ENCODE assay signal across 24 cellular contexts in the genomic region with DNA sequence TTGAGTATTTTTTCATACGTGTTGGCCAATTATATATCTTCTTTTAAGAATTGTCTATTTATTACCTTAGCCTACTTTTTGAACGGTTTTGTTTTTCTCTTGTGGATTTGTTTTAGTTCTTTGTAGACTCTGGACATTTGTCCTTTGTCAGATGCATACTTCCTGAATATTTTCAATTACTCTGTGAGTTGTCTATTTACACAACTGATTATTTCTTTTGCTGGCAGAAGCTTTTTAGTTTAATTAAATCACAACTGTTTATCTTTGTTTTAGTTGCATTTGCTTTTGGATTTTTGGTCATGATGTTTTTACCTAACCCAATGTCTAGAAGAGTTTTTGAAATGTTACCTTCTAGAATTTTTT. TPM values are rescaled to one million over a fixed set of nuclear protein-coding genes. Genes with fewer than 3 reads are reported as not detected.
DNase-seq lines count a peak whose midpoint lies in the region; ATAC-seq, FAIRE-seq and TF ChIP-seq lines count a peak whose summit lies in the region.
"Had no signal": no experiment of that assay in that cellular context is flagged by ENCODE, and none has a peak within 500 bp of the region (broad histone marks: within the 10 kb centered on the region; RNA-seq: fewer than 3 reads in every experiment).

No MANE protein-coding gene starts in this region.

- H3K4me1 ChIP-seq in HepG2 (ENCODE audit: insufficient read depth, low read length): peaks cover 22% of the 10 kb centered on the region
- H3K4me1 ChIP-seq in smooth muscle cell (ENCODE audit: low read depth): no peaks in the 10 kb centered on the region
- H3K4me1 ChIP-seq in left ventricle myocardium inferior: no peaks in the 10 kb centered on the region

- TF ChIP-seq EP300 in HepG2 (IDR thresholded peaks at IDR 0.05; ENCODE audit: low read depth in 2 of 2, low read length in 2 of 2) (peak in 1 of 2 experiments; percentile 28; a peak in 1 of 4 replicates), HepG2 (CRISPR knock-in tag; IDR thresholded peaks at IDR 0.05; ENCODE audit: borderline replicate concordance) (no peak)

- H3K4me2 ChIP-seq in HepG2 (ENCODE audit: low read depth, low read length) (peak overlapping the region; percentile 2; the same call in 1 of the 2 replicates), smooth muscle cell (peak overlapping the region; percentile 85)

- no peaks in the 10 kb centered on the region for H4K20me1 ChIP-seq in HepG2 (ENCODE audit: insufficient read depth, low read length)
- no peaks in the 10 kb centered on the region for H4K20me1 ChIP-seq in smooth muscle cell (ENCODE audit: low read depth)

- POLR2A ChIA-PET in HepG2 (lab: Yijun Ruan, JAX): no interaction called here
- POLR2A ChIA-PET in CD4-positive, alpha-beta T cell (lab: Charles Lee): no interaction called here

- H2AFZ ChIP-seq in HepG2 (ENCODE audit: low read length) (no peak overlapping the region), smooth muscle cell (ENCODE audit: low read depth) (peak overlapping the region; percentile 80)

- TF ChIP-seq RAD21 in HepG2 (CRISPR knock-in tag; IDR thresholded peaks at IDR 0.05): no peak

- intact Hi-C loops in HepG2 (cut with micrococcal nuclease; ENCODE audit: unreplicated experiment) (no loop called here), left ventricle myocardium inferior (cut with micrococcal nuclease) (no loop called here)
- intact Hi-C loops in CD4-positive, alpha-beta T cell (cut with DNase I, micrococcal nuclease): no loop called here

- TF ChIP-seq CTCF in HFFc6 (IDR thresholded peaks at IDR 0.05) (no peak), endothelial cell (IDR thresholded peaks at IDR 0.05; ENCODE audit: unreplicated experiment) (no peak), HepG2 (CRISPR knock-in tag; IDR thresholded peaks at IDR 0.05) (no peak), smooth muscle cell (IDR thresholded peaks at IDR 0.05; ENCODE audit: borderline replicate concordance, insufficient read depth, poor library complexity, severe bottlenecking) (no peak), left ventricle myocardium inferior (IDR thresholded peaks at IDR 0.05; ENCODE audit: borderline replicate concordance) (no peak)
- no peak for TF ChIP-seq CTCF in CD4-positive, alpha-beta T cell (IDR thresholded peaks at IDR 0.05)

- H3K9ac ChIP-seq in HepG2 (ENCODE audit: insufficient read depth, low read depth, low read length) (no peak overlapping the region), smooth muscle cell (ENCODE audit: low read depth) (peak overlapping the region; percentile 10)

- in situ Hi-C loops in HepG2 (cut with HindIII; ENCODE audit: extremely low pct_ligation_motif_present, low pct_unique_long_range_greater_than_20kb): no loop called here

- peak; percentile 44; the same call in 1 of the 3 replicates for ATAC-seq in HepG2
- ATAC-seq in stimulated activated naive CD8-positive, alpha-beta T cell treated with anti-CD3 and anti-CD28 coated beads, Interleukin-15, amount 100 ng/mL, for 72 hours: no peak
- ATAC-seq in CD4-positive, alpha-beta T cell (ENCODE audit: poor library complexity): no peak
- ATAC-seq: Panc1, SK-N-SH treated with all-trans-retinoic acid at 6 μM for 48 hours had no signal

- peaks cover 18% of the 10 kb centered on the region for H3K4me1 Mint-ChIP-seq in HFFc6 (ENCODE audit: low read depth)
- peaks cover 15% of the 10 kb centered on the region for H3K4me1 Mint-ChIP-seq in endothelial cell (ENCODE audit: unreplicated experiment)
- H3K4me1 Mint-ChIP-seq in stimulated activated naive CD8-positive, alpha-beta T cell treated with anti-CD3 and anti-CD28 coated beads, Interleukin-15, amount 100 ng/mL, for 72 hours: no peaks in the 10 kb centered on the region
- H3K4me1 Mint-ChIP-seq in CD4-positive, alpha-beta T cell (ENCODE audit: low read depth): no peaks in the 10 kb centered on the region

- no peaks in the 10 kb centered on the region for H3K36me3 Mint-ChIP-seq in HFFc6 (ENCODE audit: low read depth)
- no peaks in the 10 kb centered on the region for H3K36me3 Mint-ChIP-seq in endothelial cell (ENCODE audit: low read depth, unreplicated experiment)
- H3K36me3 Mint-ChIP-seq in CD4-positive, alpha-beta T cell (ENCODE audit: low read depth): no peaks in the 10 kb centered on the region

- H3K36me3 ChIP-seq in HepG2 (replicated peaks in 1 of 2; ENCODE audit: control insufficient read depth in 1 of 2, insufficient read depth in 2 of 2, low read length in 2 of 2): no peaks in the 10 kb centered on the region
- no peaks in the 10 kb centered on the region for H3K36me3 ChIP-seq in smooth muscle cell (ENCODE audit: low read depth)
- H3K36me3 ChIP-seq in left ventricle myocardium inferior: no peaks in the 10 kb centered on the region
- H3K36me3 ChIP-seq: MG63 had no signal

- DNase-seq in HFFc6 (no peak), endothelial cell (ENCODE audit: low spot score) (no peak), HepG2 (ENCODE audit: low spot score) (peak; percentile 18), smooth muscle cell (lab: John Stamatoyannopoulos, UW; ENCODE audit: unreplicated experiment) (no peak), left ventricle myocardium inferior (no peak)
- DNase-seq in stimulated activated naive CD8-positive, alpha-beta T cell treated with anti-CD3 and anti-CD28 coated beads, Interleukin-15, amount 100 ng/mL, for 72 hours: no peak
- no peak for DNase-seq in CD4-positive, alpha-beta T cell
- DNase-seq: DMS79; GOT3; HCEC 1CT; Kasumi-1; MG63; NCI-H1048; NCI-H1436; NCI-H2029; NCI-H226; NCI-H510A treated with DMSO at 0.1 percent for 48 hours; NCI-H774; NK-92 treated with Interleukin-12 subunit alpha and Interleukin-12 subunit beta, amount 100 ng/mL, for 24 hours; SIG-M5 had no signal

- no peaks in the 10 kb centered on the region for H3K79me2 ChIP-seq in HepG2 (ENCODE audit: insufficient read depth, low read length)
- no peaks in the 10 kb centered on the region for H3K79me2 ChIP-seq in smooth muscle cell (ENCODE audit: low read depth)

- no peaks in the 10 kb centered on the region for H3K27me3 Mint-ChIP-seq in HFFc6 (ENCODE audit: insufficient read depth)
- H3K27me3 Mint-ChIP-seq in endothelial cell (ENCODE audit: unreplicated experiment): peaks cover 2% of the 10 kb centered on the region
- no peaks in the 10 kb centered on the region for H3K27me3 Mint-ChIP-seq in stimulated activated naive CD8-positive, alpha-beta T cell treated with anti-CD3 and anti-CD28 coated beads, Interleukin-15, amount 100 ng/mL, for 72 hours
- no peaks in the 10 kb centered on the region for H3K27me3 Mint-ChIP-seq in CD4-positive, alpha-beta T cell

- H3K4me3 Mint-ChIP-seq in HFFc6 (peak overlapping the region; percentile 80; the same call in 1 of the 2 replicates), endothelial cell (ENCODE audit: unreplicated experiment) (no peak overlapping the region)
- H3K4me3 Mint-ChIP-seq in stimulated activated naive CD8-positive, alpha-beta T cell treated with anti-CD3 and anti-CD28 coated beads, Interleukin-15, amount 100 ng/mL, for 72 hours: no peak overlapping the region
- H3K4me3 Mint-ChIP-seq in CD4-positive, alpha-beta T cell: no peak overlapping the region

- WGBS in HepG2 (ENCODE audit: low lambda C conversion rate): 46% methylated on average over 2 of the region's 2 CpGs
- WGBS in smooth muscle cell (ENCODE audit: low lambda C conversion rate): 87% methylated on average over 2 of the region's 2 CpGs

- H3K27ac Mint-ChIP-seq in HFFc6 (no peak overlapping the region), endothelial cell (ENCODE audit: unreplicated experiment) (peak overlapping the region; percentile 89)
- no peak overlapping the region for H3K27ac Mint-ChIP-seq in stimulated activated naive CD8-positive, alpha-beta T cell treated with anti-CD3 and anti-CD28 coated beads, Interleukin-15, amount 100 ng/mL, for 72 hours
- H3K27ac Mint-ChIP-seq in CD4-positive, alpha-beta T cell: no peak overlapping the region

- H3K4me3 ChIP-seq in HepG2 (replicated peaks in 1 of 3; ENCODE audit: insufficient read depth in 1 of 3, low read depth in 2 of 3, low read length in 3 of 3) (no peak overlapping the region), smooth muscle cell (no peak overlapping the region), left ventricle myocardium inferior (no peak overlapping the region)
- H3K4me3 ChIP-seq: MG63 had no signal

- TF ChIP-seq POLR2A in HepG2 (IDR thresholded peaks at IDR 0.05; ENCODE audit: insufficient read depth in 1 of 2, low read depth in 2 of 2, low read length in 2 of 2): no peak

- no TSS peak for BruUV-seq in HepG2 (replicated peaks; lab: Mats Ljungman, UMichigan)

- CTCF ChIA-PET in HepG2 (lab: Yijun Ruan, JAX; ENCODE audit: low intra/inter-chr PET ratio, low total read pairs): no interaction called here
- CTCF ChIA-PET in CD4-positive, alpha-beta T cell (lab: Charles Lee): no interaction called here

- H3K27me3 ChIP-seq in HepG2 (ENCODE audit: control insufficient read depth in 1 of 2, insufficient read depth in 2 of 2, low read length in 2 of 2) (no peaks in the 10 kb centered on the region), smooth muscle cell (ENCODE audit: low read depth) (no peaks in the 10 kb centered on the region), left ventricle myocardium inferior (ENCODE audit: low read depth) (no peaks in the 10 kb centered on the region)
- H3K27me3 ChIP-seq in CD4-positive, alpha-beta T cell (ENCODE audit: control insufficient read depth, insufficient read depth, low read length): no peaks in the 10 kb centered on the region
- H3K27me3 ChIP-seq: MG63 had no signal

- H3K27ac ChIP-seq in HepG2 (ENCODE audit: extremely low read length, insufficient read depth, low read length) (peak overlapping the region; percentile 56), smooth muscle cell (ENCODE audit: low read depth) (peak overlapping the region; percentile 53), left ventricle myocardium inferior (replicated peaks) (no peak overlapping the region)
- H3K27ac ChIP-seq in CD4-positive, alpha-beta T cell (ENCODE audit: low read depth, low read length): no peak overlapping the region

- H3F3A ChIP-seq in smooth muscle cell (ENCODE audit: low read depth): no peaks in the 10 kb centered on the region

- H3K9me3 ChIP-seq in HepG2 (ENCODE audit: low read length): no peaks in the 10 kb centered on the region
- H3K9me3 ChIP-seq in smooth muscle cell (replicated peaks; ENCODE audit: low read depth): no peaks in the 10 kb centered on the region
- no peaks in the 10 kb centered on the region for H3K9me3 ChIP-seq in CD4-positive, alpha-beta T cell (ENCODE audit: control insufficient read depth, low read length)
- H3K9me3 ChIP-seq in left ventricle myocardium inferior (replicated peaks): no peaks in the 10 kb centered on the region
- H3K9me3 ChIP-seq: MG63 had no signal

- FAIRE-seq in HepG2 (lab: Jason Lieb, UNC): no peak
- FAIRE-seq: A204.1, GM19239 had no signal

- H3K9me3 Mint-ChIP-seq in HFFc6: no peaks in the 10 kb centered on the region
- H3K9me3 Mint-ChIP-seq in endothelial cell (ENCODE audit: unreplicated experiment): no peaks in the 10 kb centered on the region
- peaks cover 0 to 5% of the 10 kb centered on the region in 2 donors for H3K9me3 Mint-ChIP-seq in stimulated activated naive CD8-positive, alpha-beta T cell treated with anti-CD3 and anti-CD28 coated beads, Interleukin-15, amount 100 ng/mL, for 72 hours
- no peaks in the 10 kb centered on the region for H3K9me3 Mint-ChIP-seq in CD4-positive, alpha-beta T cell

RNA-seq across cellular contexts. Expression of a gene that starts 19.6 kb away (rescaled TPM):
- under 1 TPM in 3 of 6 experiments, not detected in 3; 0.14 to 0.24 (median 0.20) TPM for total RNA-seq in HFFc6 (2021; fragmentation: NEBNext Ultra II Directional; extraction: Animal tissue kit (Norgen Biotek cat#: 25700))
- not detected for total RNA-seq in endothelial cell (ENCODE audit: unreplicated experiment)
- total RNA-seq in HepG2 (2016; rRNA removed; fragmentation: Illumina TruSeq; extraction: Trizol): 41.8 and 41.9 TPM in 2 replicates
- 11.2 and 12.0 TPM in 2 replicates for total RNA-seq in HepG2 (2016; cell fraction: cytosol; rRNA removed; fragmentation: Illumina TruSeq; extraction: Trizol; ENCODE audit: low read depth)
- 43.5 and 44.0 TPM in 2 replicates for total RNA-seq in HepG2 (2016; cell fraction: insoluble cytoplasmic fraction; rRNA removed; fragmentation: Illumina TruSeq; extraction: Trizol)
- 23.7 and 31.5 TPM in 2 replicates for total RNA-seq in HepG2 (2016; cell fraction: membrane; rRNA removed; fragmentation: Illumina TruSeq; extraction: Trizol)
- 44.0 and 49.9 TPM in 2 replicates for total RNA-seq in HepG2 (2016; cell fraction: nucleus; rRNA removed; fragmentation: Illumina TruSeq; extraction: Trizol)
- polyA plus RNA-seq in HepG2 (2011; rRNA removed): 26.1 and 26.8 TPM in 2 replicates
- polyA plus RNA-seq in HepG2 (2011; cell fraction: cytosol; rRNA removed): 12.1 and 22.2 TPM in 2 replicates
- polyA plus RNA-seq in HepG2 (2011; cell fraction: nucleus; rRNA removed): 9.3 and 13.8 TPM in 2 replicates
- polyA plus RNA-seq in HepG2 (2012): 31.1 and 33.4 TPM in 2 replicates
- polyA plus RNA-seq in HepG2 (2016; cell fraction: cytosol; fragmentation: Illumina TruSeq; extraction: Trizol; ENCODE audit: low read depth): 9.5 and 12.7 TPM in 2 replicates
- polyA plus RNA-seq in HepG2 (2016; cell fraction: insoluble cytoplasmic fraction; fragmentation: Illumina TruSeq; extraction: Trizol; ENCODE audit: low read depth): 38.6 and 45.7 TPM in 2 replicates
- 16.1 and 22.5 TPM in 2 replicates for polyA plus RNA-seq in HepG2 (2016; cell fraction: membrane; fragmentation: Illumina TruSeq; extraction: Trizol; ENCODE audit: low read depth)
- 44.9 and 46.5 TPM in 2 replicates for polyA plus RNA-seq in HepG2 (2016; cell fraction: nucleus; fragmentation: Illumina TruSeq; extraction: Trizol; ENCODE audit: insufficient read depth, low read depth)
- 9.5 TPM in 1 of 2 replicates, not detected in the other for polyA minus RNA-seq in HepG2 (2011; rRNA and poly(A)+ RNA removed; ENCODE audit: low replicate concordance)
- 15.3 and 15.7 TPM in 2 replicates for polyA minus RNA-seq in HepG2 (2011; cell fraction: cytosol; rRNA and poly(A)+ RNA removed)
- 32.3 and 45.9 TPM in 2 replicates for polyA minus RNA-seq in HepG2 (2011; cell fraction: nucleus; rRNA and poly(A)+ RNA removed)
- total RNA-seq in smooth muscle cell: 0.45 and 6.5 TPM in 2 replicates
- 2.6 and 3.6 TPM in 2 replicates for polyA plus RNA-seq in smooth muscle cell
- not detected for total RNA-seq in CD4-positive, alpha-beta T cell
- total RNA-seq in left ventricle myocardium inferior: not detected

Comparison
In these comparisons a context has a peak if more than half of its experiments do, and no peak if none do; other contexts are left out.
1. H3K27ac ChIP-seq: peak in HepG2 (single experiment) and smooth muscle cell (single experiment); none in CD4-positive, alpha-beta T cell (single experiment) and left ventricle myocardium inferior (single experiment).